In the genomic region with DNA sequence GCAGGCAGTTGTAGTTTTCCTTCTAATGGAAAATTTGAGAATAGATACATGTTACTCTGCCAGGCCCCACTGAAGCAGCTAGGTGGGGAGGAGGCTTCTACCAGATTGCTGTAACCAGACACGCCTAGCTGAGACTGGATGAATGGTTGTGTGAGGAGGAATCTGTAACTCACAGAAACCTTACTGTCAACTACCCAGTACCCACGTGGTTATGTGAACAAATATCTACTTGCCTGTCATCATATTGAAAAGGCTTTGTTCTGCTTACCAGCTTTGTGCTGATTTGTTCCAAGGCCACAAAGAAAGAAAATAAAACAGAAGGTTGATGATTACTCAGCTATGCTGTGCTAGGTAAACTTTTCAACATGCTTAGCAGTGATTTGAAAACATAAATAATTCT, we compare ENCODE assay signal across 22 cellular contexts.
"Had no signal": no experiment of that assay in that cellular context is flagged by ENCODE, and none has a peak within 500 bp of the region (broad histone marks: within the 10 kb centered on the region; RNA-seq: fewer than 3 reads in every experiment).

No MANE protein-coding gene starts in this region.

- H3K4me3 ChIP-seq: adrenal gland, coronary artery, left ventricle myocardium inferior, ovary, testis, vagina had no signal

- H3K9me3 ChIP-seq: adrenal gland, ovary, testis, vagina had no signal

- H3K27me3 ChIP-seq: adrenal gland, ovary, testis, vagina had no signal

- FAIRE-seq: astrocyte, small intestine had no signal

- DNase-seq: activated CD4-positive, alpha-beta T cell treated with anti-CD3 and anti-CD28 coated beads for 4 hours; activated CD4-positive, alpha-beta T cell treated with anti-CD3 and anti-CD28 coated beads, Interleukin-2, amount 50 U/mL, for 48 hours; activated CD4-positive, CD25-positive, alpha-beta regulatory T cell; activated CD8-positive, alpha-beta memory T cell treated with anti-CD3 and anti-CD28 coated beads, Interleukin-2, amount 50 U/mL, for 48 hours; activated naive CD4-positive, alpha-beta T cell; activated T-cell treated with anti-CD3 and anti-CD28 coated beads, Interleukin-2, amount 50 U/mL, for 4 hours; cerebellar nuclear complex; foreskin fibroblast; left ventricle myocardium inferior; natural killer cell; ovary; small intestine; stimulated activated CD4-positive, alpha-beta T cell treated with anti-CD3 and anti-CD28 coated beads, Interleukin-2, amount 100 ng/mL, for 24 hours; stimulated activated naive CD4-positive, alpha-beta T cell; T-helper 17 cell; testis; trophoblast cell had no signal

- ATAC-seq: activated T-cell treated with anti-CD3 and anti-CD28 coated beads, Interleukin-2, amount 50 U/mL, for 4 hours; natural killer cell; sciatic nerve; T-helper 17 cell had no signal

- H3K4me1 ChIP-seq: testis, vagina had no signal

- H3K36me3 ChIP-seq: adrenal gland, left ventricle myocardium inferior, ovary, vagina had no signal

- H3K27ac ChIP-seq: adrenal gland, coronary artery, ovary, testis, vagina had no signal
